ENCODE assay signal across 23 cellular contexts in genomic region chr3:74059301-74059700, GRCh38.
"Had no signal": no experiment of that assay in that cellular context is flagged by ENCODE, and none has a peak within 500 bp of the region (broad histone marks: within the 10 kb centered on the region; RNA-seq: fewer than 3 reads in every experiment).

No MANE protein-coding gene starts in this region.

- DNase-seq: colonic mucosa; cortex of kidney; dermis blood vessel endothelial cell; dorsolateral prefrontal cortex; effector CD4-positive, alpha-beta T cell; effector CD8-positive, alpha-beta T cell; effector memory CD4-positive, alpha-beta T cell; effector memory CD8-positive, alpha-beta T cell; endodermal cell; erythroblast; esophagus squamous epithelium; foreskin fibroblast; foreskin keratinocyte; foreskin melanocyte; gastrocnemius medialis; glutamatergic neuron; head of caudate nucleus; heart left ventricle; heart right ventricle had no signal

- H3K4me1 ChIP-seq: colonic mucosa, esophagus muscularis mucosa, esophagus squamous epithelium, foreskin keratinocyte, gastrocnemius medialis, gastroesophageal sphincter, heart left ventricle, heart right ventricle had no signal

- H3K27ac ChIP-seq: colonic mucosa, coronary artery, dorsolateral prefrontal cortex, epithelial cell of prostate, esophagus muscularis mucosa, esophagus squamous epithelium, foreskin keratinocyte, gastrocnemius medialis, gastroesophageal sphincter, heart left ventricle, heart right ventricle had no signal

- H3K36me3 ChIP-seq: colonic mucosa, esophagus muscularis mucosa, esophagus squamous epithelium, gastrocnemius medialis, gastroesophageal sphincter, heart left ventricle, heart right ventricle had no signal

- H3K4me3 ChIP-seq: colonic mucosa, coronary artery, dorsolateral prefrontal cortex, esophagus muscularis mucosa, esophagus squamous epithelium, gastrocnemius medialis, gastroesophageal sphincter, heart left ventricle, heart right ventricle had no signal

- H3K27me3 ChIP-seq: colonic mucosa, dorsolateral prefrontal cortex, esophagus muscularis mucosa, esophagus squamous epithelium, foreskin keratinocyte, gastrocnemius medialis, gastroesophageal sphincter, heart left ventricle, heart right ventricle had no signal

- H3K9me3 ChIP-seq: colonic mucosa, esophagus muscularis mucosa, esophagus squamous epithelium, gastrocnemius medialis, gastroesophageal sphincter had no signal
